9 cellular contexts compared by ENCODE assay signal in genomic region chr14:99737451-99737951, GRCh38. TPM values are rescaled to one million over a fixed set of nuclear protein-coding genes. Genes with fewer than 3 reads are reported as not detected.
DNase-seq lines count a peak whose midpoint lies in the region; ATAC-seq and TF ChIP-seq lines count a peak whose summit lies in the region.
"Had no signal": no experiment of that assay in that cellular context is flagged by ENCODE, and none has a peak within 500 bp of the region (broad histone marks: within the 10 kb centered on the region; RNA-seq: fewer than 3 reads in every experiment).

No MANE protein-coding gene starts in this region.

- H3K9me3 ChIP-seq in ascending aorta (no peaks in the 10 kb centered on the region), skeletal muscle tissue (ENCODE audit: control insufficient read depth in 3 of 3, low read length in 3 of 3) (no peaks in the 10 kb centered on the region)

- H3K4me3 ChIP-seq in ascending aorta = peak overlapping the region; percentile 68 to 76
- peak overlapping the region; percentile 73 to 84 (median 80) for H3K4me3 ChIP-seq in skeletal muscle tissue (ENCODE audit: low read length in 3 of 3)

- H3K27me3 ChIP-seq in ascending aorta = no peaks in the 10 kb centered on the region
- no peaks in the 10 kb centered on the region for H3K27me3 ChIP-seq in skeletal muscle tissue (ENCODE audit: control insufficient read depth in 3 of 3, insufficient read depth in 3 of 3, low read length in 3 of 3)

- peak in 1 of 3 experiments; percentile 15 for TF ChIP-seq CTCF in ascending aorta (IDR thresholded peaks at IDR 0.05)

- peak; percentile 22 for DNase-seq in HCEC 1CT
- DNase-seq in ascending aorta (ENCODE audit: low spot score in 2 of 2) = no peak
- DNase-seq in left ventricle myocardium superior = peak; percentile 86
- DNase-seq in NCI-H1105 treated with DMSO at 0.1 percent for 48 hours (lab: John Stamatoyannopoulos, UW) = no peak
- no peak for DNase-seq in NCI-H2029 treated with DMSO at 0.1 percent for 48 hours (lab: John Stamatoyannopoulos, UW)
- DNase-seq in GM19238 (ENCODE audit: insufficient read length, low spot score) = no peak
- DNase-seq: NCI-H2171 had no signal

- ATAC-seq in left ventricle myocardium superior = peak; percentile 83
- ATAC-seq in GM18907 (IDR thresholded peaks at IDR 0.05; ENCODE audit: unreplicated experiment) = no peak

- no peaks in the 10 kb centered on the region for H3K36me3 ChIP-seq in ascending aorta
- no peaks in the 10 kb centered on the region for H3K36me3 ChIP-seq in skeletal muscle tissue (ENCODE audit: control insufficient read depth in 3 of 3, insufficient read depth in 3 of 3, low read length in 3 of 3)

- H3K4me1 ChIP-seq in ascending aorta (peaks cover 0 to 19% of the 10 kb centered on the region in 2 donors), skeletal muscle tissue (ENCODE audit: control insufficient read depth in 3 of 3, insufficient read depth in 3 of 3, low read length in 3 of 3) (peaks cover 73 to 90% (median 84%) of the 10 kb centered on the region in 3 donors)

- intact Hi-C loops in ascending aorta (cut with DNase I) = loop anchor here (10.0 kb wide), 2 partner anchors 367 to 497 kb away; partner anchors contain the start of gene YY1
- intact Hi-C loops in left ventricle myocardium superior (cut with micrococcal nuclease) = no loop called here

- peak overlapping the region; percentile 81 to 97 (median 89) for H3K9ac ChIP-seq in skeletal muscle tissue (ENCODE audit: low read depth in 1 of 3, low read length in 3 of 3)

- peak overlapping the region; percentile 55 to 65 for H3K27ac ChIP-seq in ascending aorta
- H3K27ac ChIP-seq in skeletal muscle tissue (ENCODE audit: low read depth, low read length) = peak overlapping the region; percentile 77

RNA-seq across cellular contexts. Expression of gene CYP46A1, which starts 53.4 kb away (rescaled TPM):
- total RNA-seq in ascending aorta = not detected
- 3.0 TPM for total RNA-seq in left ventricle myocardium superior
- total RNA-seq in skeletal muscle tissue = 2.1 TPM

RNA-seq across cellular contexts. Expression of gene EML1, which starts 55.7 kb away (rescaled TPM):
- 28.3 TPM for total RNA-seq in ascending aorta
- total RNA-seq in left ventricle myocardium superior = 42.9 TPM
- total RNA-seq in skeletal muscle tissue = 37.6 TPM

Comparison
In these comparisons a context has a peak if more than half of its experiments do, and no peak if none do; other contexts are left out.
1. DNase-seq: peak in HCEC 1CT (single experiment) and left ventricle myocardium superior (single experiment); none in ascending aorta (0 of 2), NCI-H1105 treated with DMSO at 0.1 percent for 48 hours (single experiment), NCI-H2029 treated with DMSO at 0.1 percent for 48 hours (single experiment) and GM19238 (single experiment).